In genomic region chr9:135190789-135191577, GRCh38 we compare ENCODE assay signal across 35 cellular contexts.
DNase-seq lines count a peak whose midpoint lies in the region; ATAC-seq, FAIRE-seq and TF ChIP-seq lines count a peak whose summit lies in the region.
"Had no signal": no experiment of that assay in that cellular context is flagged by ENCODE, and none has a peak within 500 bp of the region (broad histone marks: within the 10 kb centered on the region; RNA-seq: fewer than 3 reads in every experiment).

No MANE protein-coding gene starts in this region.

- no peak overlapping the region for H4K8ac ChIP-seq in neuronal stem cell (ENCODE audit: low read depth, low read length)

- H3K79me2 ChIP-seq in neural progenitor cell (ENCODE audit: low read depth), result no peaks in the 10 kb centered on the region

- H3K9me3 Mint-ChIP-seq in activated CD4-positive, alpha-beta T cell treated with anti-CD3 and anti-CD28 coated beads, Interleukin-2, amount 10 ng/mL, durations not matched to agents 7 days and 5 days, result no peaks in the 10 kb centered on the region
- H3K9me3 Mint-ChIP-seq in activated CD4-positive, alpha-beta T cell treated with anti-CD3 and anti-CD28 coated beads, Interleukin-2, amount 10 ng/mL, durations not matched to agents 24 days and 14 days, result no peaks in the 10 kb centered on the region
- no peaks in the 10 kb centered on the region for H3K9me3 Mint-ChIP-seq in neural progenitor cell
- H3K9me3 Mint-ChIP-seq: CD4-positive, alpha-beta memory T cell; CD4-positive, alpha-beta T cell; CD4-positive, CD25-positive, alpha-beta regulatory T cell; CD8-positive, alpha-beta T cell had no signal

- H2BK12ac ChIP-seq in neuronal stem cell (ENCODE audit: low read length), result no peak overlapping the region

- no peak overlapping the region for H4K91ac ChIP-seq in neuronal stem cell (ENCODE audit: low read depth, low read length, poor library complexity)

- TF ChIP-seq CTCF in HEK293 (tag by site-specific recombination; IDR thresholded peaks at IDR 0.05), result no peak
- no peak for TF ChIP-seq CTCF in neural progenitor cell (IDR thresholded peaks at IDR 0.05)

- H3K79me1 ChIP-seq in neuronal stem cell (ENCODE audit: low read depth, low read length), result no peaks in the 10 kb centered on the region

- no peak overlapping the region for H3K4me3 ChIP-seq in HEK293 (ENCODE audit: low read depth, low read length)
- H3K4me3 ChIP-seq in neural progenitor cell, result no peak overlapping the region
- no peak overlapping the region for H3K4me3 ChIP-seq in neuronal stem cell (ENCODE audit: low read length in 2 of 2)
- H3K4me3 ChIP-seq: A549; BLaER1; BLaER1 treated with 17β-estradiol and CSF1 and Interleukin-3, amounts not matched to agents 10 nM and 100 nM had no signal

- H3K23ac ChIP-seq in neuronal stem cell (ENCODE audit: low read depth, low read length, poor library complexity), result no peak overlapping the region

- no peaks in the 10 kb centered on the region for H4K20me1 ChIP-seq in neural progenitor cell (ENCODE audit: low read depth)
- H4K20me1 ChIP-seq: BLaER1 had no signal

- no peaks in the 10 kb centered on the region for H3K4me1 ChIP-seq in HEK293 (ENCODE audit: control insufficient read depth, insufficient read depth, low read length)
- no peaks in the 10 kb centered on the region for H3K4me1 ChIP-seq in neural progenitor cell
- peaks cover 0 to 2% of the 10 kb centered on the region in 2 donors for H3K4me1 ChIP-seq in neuronal stem cell (ENCODE audit: control insufficient read depth in 2 of 2, insufficient read depth in 1 of 2, low read depth in 1 of 2, low read length in 2 of 2)
- H3K4me1 ChIP-seq: A549, Caco-2 had no signal

- no peak for ATAC-seq in HG02623 (IDR thresholded peaks at IDR 0.05; ENCODE audit: unreplicated experiment)
- ATAC-seq: A549; CD8-positive, alpha-beta T cell had no signal

- no peak overlapping the region for H3K4me3 Mint-ChIP-seq in activated CD4-positive, alpha-beta T cell treated with anti-CD3 and anti-CD28 coated beads, Interleukin-2, amount 10 ng/mL, durations not matched to agents 7 days and 5 days
- no peak overlapping the region for H3K4me3 Mint-ChIP-seq in activated CD4-positive, alpha-beta T cell treated with anti-CD3 and anti-CD28 coated beads, Interleukin-2, amount 10 ng/mL, durations not matched to agents 24 days and 14 days
- no peak overlapping the region for H3K4me3 Mint-ChIP-seq in neural progenitor cell
- H3K4me3 Mint-ChIP-seq: B cell; CD14-positive monocyte; CD4-positive, alpha-beta T cell; CD4-positive, CD25-positive, alpha-beta regulatory T cell; CD8-positive, alpha-beta memory T cell; CD8-positive, alpha-beta T cell had no signal

- no peak overlapping the region for H2BK120ac ChIP-seq in neuronal stem cell (ENCODE audit: low read depth, low read length)

- peak overlapping the region; percentile 64 for H3K27ac Mint-ChIP-seq in activated CD4-positive, alpha-beta T cell treated with anti-CD3 and anti-CD28 coated beads, Interleukin-2, amount 10 ng/mL, durations not matched to agents 7 days and 5 days
- no peak overlapping the region for H3K27ac Mint-ChIP-seq in activated CD4-positive, alpha-beta T cell treated with anti-CD3 and anti-CD28 coated beads, Interleukin-2, amount 10 ng/mL, durations not matched to agents 24 days and 14 days
- H3K27ac Mint-ChIP-seq in neural progenitor cell, result peak overlapping the region; percentile 46
- H3K27ac Mint-ChIP-seq: B cell; CD4-positive, alpha-beta T cell; CD4-positive, CD25-positive, alpha-beta regulatory T cell; CD8-positive, alpha-beta memory T cell; CD8-positive, alpha-beta T cell had no signal

- H3K18ac ChIP-seq in neuronal stem cell (ENCODE audit: low read length), result no peak overlapping the region

- POLR2A ChIA-PET in activated CD4-positive, alpha-beta T cell treated with anti-CD3 and anti-CD28 coated beads, Interleukin-2, amount 10 ng/mL, durations not matched to agents 7 days and 5 days (lab: Charles Lee), result no interaction called here
- POLR2A ChIA-PET in HEK293 (lab: Yijun Ruan, JAX), result no interaction called here

- no peaks in the 10 kb centered on the region for H3K36me3 Mint-ChIP-seq in activated CD4-positive, alpha-beta T cell treated with anti-CD3 and anti-CD28 coated beads, Interleukin-2, amount 10 ng/mL, durations not matched to agents 7 days and 5 days (ENCODE audit: low read depth)
- H3K36me3 Mint-ChIP-seq in activated CD4-positive, alpha-beta T cell treated with anti-CD3 and anti-CD28 coated beads, Interleukin-2, amount 10 ng/mL, durations not matched to agents 24 days and 14 days (ENCODE audit: low read depth), result no peaks in the 10 kb centered on the region
- no peaks in the 10 kb centered on the region for H3K36me3 Mint-ChIP-seq in neural progenitor cell
- H3K36me3 Mint-ChIP-seq: CD14-positive monocyte; CD4-positive, alpha-beta memory T cell; CD4-positive, CD25-positive, alpha-beta regulatory T cell; CD8-positive, alpha-beta memory T cell; CD8-positive, alpha-beta T cell had no signal

- no peak overlapping the region for H3K9ac ChIP-seq in neural progenitor cell
- no peak overlapping the region for H3K9ac ChIP-seq in neuronal stem cell (ENCODE audit: low read depth, low read length, poor library complexity)
- H3K9ac ChIP-seq: BLaER1; BLaER1 treated with 17β-estradiol and CSF1 and Interleukin-3, amounts not matched to agents 10 nM and 100 nM had no signal

- H3K14ac ChIP-seq in neuronal stem cell (ENCODE audit: low read length), result no peak overlapping the region

- H3K36me3 ChIP-seq in HEK293 (ENCODE audit: control insufficient read depth in 2 of 2, insufficient read depth in 1 of 2, low read length in 2 of 2), result no peaks in the 10 kb centered on the region
- no peaks in the 10 kb centered on the region for H3K36me3 ChIP-seq in neural progenitor cell
- H3K36me3 ChIP-seq in neuronal stem cell (replicated peaks in 1 of 2; ENCODE audit: control insufficient read depth in 2 of 2, insufficient read depth in 2 of 2, low read length in 2 of 2), result no peaks in the 10 kb centered on the region
- H3K36me3 ChIP-seq: BE2C; BLaER1; BLaER1 treated with 17β-estradiol and CSF1 and Interleukin-3, amounts not matched to agents 10 nM and 100 nM had no signal

- H3K4me1 Mint-ChIP-seq in activated CD4-positive, alpha-beta T cell treated with anti-CD3 and anti-CD28 coated beads, Interleukin-2, amount 10 ng/mL, durations not matched to agents 7 days and 5 days, result no peaks in the 10 kb centered on the region
- no peaks in the 10 kb centered on the region for H3K4me1 Mint-ChIP-seq in activated CD4-positive, alpha-beta T cell treated with anti-CD3 and anti-CD28 coated beads, Interleukin-2, amount 10 ng/mL, durations not matched to agents 24 days and 14 days
- peaks cover 3% of the 10 kb centered on the region for H3K4me1 Mint-ChIP-seq in neural progenitor cell
- H3K4me1 Mint-ChIP-seq: B cell; CD14-positive monocyte; CD8-positive, alpha-beta memory T cell had no signal

- CTCF ChIA-PET in activated CD4-positive, alpha-beta T cell treated with anti-CD3 and anti-CD28 coated beads, Interleukin-2, amount 10 ng/mL, durations not matched to agents 7 days and 5 days (lab: Charles Lee), result no interaction called here
- CTCF ChIA-PET in HEK293 (lab: Yijun Ruan, JAX), result interaction anchor here (0.9 to 1.4 kb wide), 2 partner anchors 100 to 105 kb away, joined by 3 to 7 read pairs; no protein-coding TSS in a partner anchor

- no peaks in the 10 kb centered on the region for H3K27me3 Mint-ChIP-seq in activated CD4-positive, alpha-beta T cell treated with anti-CD3 and anti-CD28 coated beads, Interleukin-2, amount 10 ng/mL, durations not matched to agents 7 days and 5 days
- no peaks in the 10 kb centered on the region for H3K27me3 Mint-ChIP-seq in activated CD4-positive, alpha-beta T cell treated with anti-CD3 and anti-CD28 coated beads, Interleukin-2, amount 10 ng/mL, durations not matched to agents 24 days and 14 days
- H3K27me3 Mint-ChIP-seq in neural progenitor cell (ENCODE audit: insufficient read depth, low read depth), result peaks cover 17% of the 10 kb centered on the region

- H3K27ac ChIP-seq in HEK293 (ENCODE audit: extremely low read depth, low read depth, low read length) (no peak overlapping the region), neural progenitor cell (no peak overlapping the region), neuronal stem cell (replicated peaks; ENCODE audit: low read length) (no peak overlapping the region)
- H3K27ac ChIP-seq: 22Rv1; A549; BLaER1; BLaER1 treated with 17β-estradiol and CSF1 and Interleukin-3, amounts not matched to agents 10 nM and 100 nM; C4-2B had no signal

- no peak overlapping the region for H2BK15ac ChIP-seq in neuronal stem cell (ENCODE audit: low read length)

- no peak overlapping the region for H2AFZ ChIP-seq in neural progenitor cell (replicated peaks)
- no peak overlapping the region for H2AFZ ChIP-seq in neuronal stem cell (ENCODE audit: low read length)

- H3K9me3 ChIP-seq in HEK293 (ENCODE audit: control insufficient read depth, insufficient read depth, low read depth, low read length) (no peaks in the 10 kb centered on the region), neural progenitor cell (ENCODE audit: low read depth) (no peaks in the 10 kb centered on the region), neuronal stem cell (replicated peaks in 1 of 2; ENCODE audit: control insufficient read depth in 2 of 2, insufficient read depth in 1 of 2, low read depth in 1 of 2, low read length in 2 of 2) (peaks cover 0 to 2% of the 10 kb centered on the region in 2 donors)
- H3K9me3 ChIP-seq: A549; BE2C; BLaER1; BLaER1 treated with 17β-estradiol and CSF1 and Interleukin-3, amounts not matched to agents 10 nM and 100 nM; Caco-2 had no signal

- H3K4ac ChIP-seq in neuronal stem cell (ENCODE audit: low read length), result no peak overlapping the region

- WGBS in neuronal stem cell (ENCODE audit: extremely low coverage in 2 of 2, insufficient read length in 2 of 2, insufficient replicate concordance in 1 of 2), 2 donors, result no CpG with 5 or more reads among the region's 18 CpGs

- H3K4me2 ChIP-seq in neural progenitor cell (no peak overlapping the region), neuronal stem cell (ENCODE audit: insufficient read depth, low read length, poor library complexity, severe bottlenecking) (no peak overlapping the region)
- H3K4me2 ChIP-seq: A549, BLaER1 had no signal

- H3K27me3 ChIP-seq in neural progenitor cell (no peaks in the 10 kb centered on the region), neuronal stem cell (ENCODE audit: control insufficient read depth in 3 of 3, insufficient read depth in 3 of 3, low read depth in 1 of 3, low read length in 3 of 3) (peaks cover 0 to 27% (median 0%) of the 10 kb centered on the region in 3 experiments)
- H3K27me3 ChIP-seq: BE2C had no signal

- no peaks in the 10 kb centered on the region for H3F3A ChIP-seq in neural progenitor cell (ENCODE audit: low read depth)

- DNase-seq in activated CD4-positive, alpha-beta T cell treated with anti-CD3 and anti-CD28 coated beads, Interleukin-2, amount 10 ng/mL, durations not matched to agents 7 days and 5 days, result no peak
- no peak for DNase-seq in activated CD4-positive, alpha-beta T cell treated with anti-CD3 and anti-CD28 coated beads, Interleukin-2, amount 10 ng/mL, durations not matched to agents 24 days and 14 days
- DNase-seq in neural progenitor cell (ENCODE audit: low spot score) (no peak), neuronal stem cell (ENCODE audit: low spot score) (no peak), RCC 7860 (ENCODE audit: low spot score) (no peak), OCI-M2 (lab: John Stamatoyannopoulos, UW; ENCODE audit: unreplicated experiment) (no peak)
- DNase-seq: 8988T; ACHN; AML-193; BE2C; C1 segment of cervical spinal cord; Caco-2; Calu3; CD4-positive, alpha-beta memory T cell; CD4-positive, alpha-beta T cell; CD4-positive, CD25-positive, alpha-beta regulatory T cell; CD8-positive, alpha-beta memory T cell; CD8-positive, alpha-beta T cell; COR-L47; DMS 273 treated with DMSO at 0.1 percent for 48 hours; DMS153; DMS53; DND-41; EL had no signal

- no peak for FAIRE-seq in RCC 7860 (lab: Jason Lieb, UNC)
- FAIRE-seq: A204.1, A549, D721Med had no signal

- no peak overlapping the region for H2BK5ac ChIP-seq in neuronal stem cell (ENCODE audit: low read length)

- intact Hi-C loops in activated CD4-positive, alpha-beta T cell treated with anti-CD3 and anti-CD28 coated beads, Interleukin-2, amount 10 ng/mL, durations not matched to agents 24 days and 14 days (cut with micrococcal nuclease), result no loop called here

- peak overlapping the region; percentile 74 for H2AK5ac ChIP-seq in neuronal stem cell (ENCODE audit: low read depth, low read length)
